ENCODE assay signal across 8 cellular contexts in genomic region chr4:57435300-57435699, GRCh38.
"Had no signal": no experiment of that assay in that cellular context is flagged by ENCODE, and none has a peak within 500 bp of the region (broad histone marks: within the 10 kb centered on the region; RNA-seq: fewer than 3 reads in every experiment).

No MANE protein-coding gene starts in this region.

- H3K4me2 ChIP-seq: GM23338 had no signal

- H3K36me3 ChIP-seq: HAP-1 had no signal

- H3K4me3 ChIP-seq: GM23248, GM23338, HAP-1 had no signal

- H3K9me3 ChIP-seq: HAP-1 had no signal

- DNase-seq: GM23248, GOT3, H7, H9, HCEC 1CT, HFFc6 had no signal

- H3K27ac ChIP-seq: GM23248 had no signal

- H2AFZ ChIP-seq: GM23248, GM23338 had no signal

- H3K9ac ChIP-seq: GM23248 had no signal
